12 cellular contexts compared by ENCODE assay signal in the genomic region with DNA sequence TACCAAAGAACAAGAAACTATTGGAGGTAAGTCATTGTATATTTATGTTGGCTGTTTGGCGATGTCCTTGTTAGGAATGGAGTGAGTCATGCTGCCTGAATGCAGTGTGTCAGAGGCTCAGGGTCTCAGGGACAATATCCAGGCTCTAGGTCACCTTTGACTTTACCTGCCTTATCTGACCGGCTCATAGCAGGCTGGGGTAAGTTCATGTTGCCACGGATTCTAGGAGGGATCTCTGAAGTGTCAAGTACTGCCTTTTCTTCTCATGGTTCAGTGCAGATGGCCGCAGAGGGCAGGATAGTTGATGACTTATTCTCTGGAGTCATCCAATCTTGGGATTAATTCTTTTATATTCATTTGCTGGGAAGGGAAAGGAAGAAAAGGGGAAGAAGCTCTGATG. TPM values are rescaled to one million over a fixed set of nuclear protein-coding genes. Genes with fewer than 3 reads are reported as not detected.
DNase-seq lines count a peak whose midpoint lies in the region; ATAC-seq and TF ChIP-seq lines count a peak whose summit lies in the region.
"Had no signal": no experiment of that assay in that cellular context is flagged by ENCODE, and none has a peak within 500 bp of the region (broad histone marks: within the 10 kb centered on the region; RNA-seq: fewer than 3 reads in every experiment).

No MANE protein-coding gene starts in this region.

- H3K4me1 ChIP-seq in breast epithelium, result no peaks in the 10 kb centered on the region
- peaks cover 3% of the 10 kb centered on the region for H3K4me1 ChIP-seq in right cardiac atrium (ENCODE audit: control insufficient read depth, insufficient read depth, low read length)
- H3K4me1 ChIP-seq in aorta (ENCODE audit: control insufficient read depth in 1 of 2, insufficient read depth in 2 of 2, low read length in 2 of 2), result peaks cover 4 to 11% of the 10 kb centered on the region in 2 donors
- no peaks in the 10 kb centered on the region for H3K4me1 ChIP-seq in tibial nerve

- CTCF ChIA-PET in MCF 10A (lab: Yijun Ruan, JAX), result interaction anchor here (0.8 kb wide), 1 partner anchor 60 kb away, joined by 3 read pairs; no protein-coding TSS in a partner anchor

- no peaks in the 10 kb centered on the region for H3K27me3 Mint-ChIP-seq in MCF 10A (ENCODE audit: insufficient read depth, unreplicated experiment)

- ATAC-seq in right cardiac atrium, result peak; percentile 29 to 84
- peak; percentile 66 for ATAC-seq in aorta (ENCODE audit: low FRiP score)
- no peak for ATAC-seq in HG03565 (IDR thresholded peaks at IDR 0.05; ENCODE audit: unreplicated experiment)
- no peak for ATAC-seq in stimulated activated naive CD8-positive, alpha-beta T cell treated with anti-CD3 and anti-CD28 coated beads, Interleukin-15, Interleukin-2, amounts not matched to agents 100 U/mL and 50 U/mL, for 24 hours
- ATAC-seq: natural killer cell had no signal

- no peaks in the 10 kb centered on the region for H3K9me3 Mint-ChIP-seq in MCF 10A (ENCODE audit: unreplicated experiment)
- H3K9me3 Mint-ChIP-seq: activated naive CD4-positive, alpha-beta T cell treated with anti-CD3 and anti-CD28 coated beads for 36 hours; natural killer cell had no signal

- TF ChIP-seq CTCF in MCF 10A (IDR thresholded peaks at IDR 0.05; ENCODE audit: unreplicated experiment), result no peak
- no peak for TF ChIP-seq CTCF in breast epithelium (IDR thresholded peaks at IDR 0.05)
- TF ChIP-seq CTCF in tibial nerve (IDR thresholded peaks at IDR 0.05), result no peak

- DNase-seq in MCF 10A (ENCODE audit: unreplicated experiment) (peak; percentile 64), breast epithelium (ENCODE audit: low spot score in 2 of 2) (no peak), amniotic epithelial cell (ENCODE audit: low read depth) (peak; percentile 18), right cardiac atrium (no peak), aorta (no peak), tibial nerve (ENCODE audit: low spot score in 2 of 2) (no peak)
- DNase-seq in stimulated activated naive CD8-positive, alpha-beta T cell treated with anti-CD3 and anti-CD28 coated beads, Interleukin-15, Interleukin-2, amounts not matched to agents 100 U/mL and 50 U/mL, for 24 hours, result no peak
- DNase-seq: activated CD4-positive, CD25-positive, alpha-beta regulatory T cell treated with anti-CD3 and anti-CD28 coated beads, Interleukin-2, amount 50 U/mL, for 72 hours; activated naive CD4-positive, alpha-beta T cell treated with anti-CD3 and anti-CD28 coated beads for 36 hours; natural killer cell; NCI-H1048 had no signal

- no TSS peak for BruUV-seq in MCF 10A (replicated peaks; lab: Mats Ljungman, UMichigan)

- no peaks in the 10 kb centered on the region for H3K36me3 ChIP-seq in breast epithelium
- no peaks in the 10 kb centered on the region for H3K36me3 ChIP-seq in aorta (ENCODE audit: control insufficient read depth in 1 of 2, insufficient read depth in 2 of 2, low read length in 1 of 2)
- H3K36me3 ChIP-seq in tibial nerve, result no peaks in the 10 kb centered on the region

- intact Hi-C loops in MCF 10A (cut with micrococcal nuclease), result no loop called here
- intact Hi-C loops in breast epithelium (cut with DNase I; ENCODE audit: low total_unique reads), result no loop called here
- intact Hi-C loops in right cardiac atrium (cut with DNase I), result no loop called here
- intact Hi-C loops in aorta (cut with DNase I), result no loop called here

- H3K4me1 Mint-ChIP-seq in MCF 10A (ENCODE audit: insufficient read depth, unreplicated experiment), result peaks cover 11% of the 10 kb centered on the region
- H3K4me1 Mint-ChIP-seq: natural killer cell had no signal

- no peak overlapping the region for H3K4me3 ChIP-seq in breast epithelium
- no peak overlapping the region for H3K4me3 ChIP-seq in right cardiac atrium (ENCODE audit: low read length)
- no peak overlapping the region for H3K4me3 ChIP-seq in aorta (ENCODE audit: low read length in 2 of 2)
- no peak overlapping the region for H3K4me3 ChIP-seq in tibial nerve

- H3K9me3 ChIP-seq in breast epithelium (no peaks in the 10 kb centered on the region), right cardiac atrium (ENCODE audit: control insufficient read depth, low read length) (no peaks in the 10 kb centered on the region), aorta (ENCODE audit: control insufficient read depth, low read length) (no peaks in the 10 kb centered on the region), tibial nerve (no peaks in the 10 kb centered on the region)

- POLR2A ChIA-PET in MCF 10A (lab: Yijun Ruan, JAX), result no interaction called here

- WGBS in right cardiac atrium, result 39% methylated on average over 4 of the region's 4 CpGs
- 4 to 8% methylated on average over 4 of the region's 4 CpGs for WGBS in aorta, 2 donors
- whole genome bisulfite sequencing in tibial nerve, 2 donors, result 55 to 64% methylated on average over 4 of the region's 4 CpGs

- H3K27me3 ChIP-seq in breast epithelium (no peaks in the 10 kb centered on the region), right cardiac atrium (ENCODE audit: control insufficient read depth, insufficient read depth) (no peaks in the 10 kb centered on the region), aorta (ENCODE audit: control insufficient read depth in 1 of 2, insufficient read depth in 2 of 2, low read length in 1 of 2) (no peaks in the 10 kb centered on the region), tibial nerve (no peaks in the 10 kb centered on the region)

- H3K27ac Mint-ChIP-seq in MCF 10A (ENCODE audit: low read depth, unreplicated experiment), result no peak overlapping the region
- H3K27ac Mint-ChIP-seq: activated naive CD4-positive, alpha-beta T cell treated with anti-CD3 and anti-CD28 coated beads for 36 hours; natural killer cell had no signal

- H3K4me3 Mint-ChIP-seq in MCF 10A (ENCODE audit: unreplicated experiment), result no peak overlapping the region
- H3K4me3 Mint-ChIP-seq: activated naive CD4-positive, alpha-beta T cell treated with anti-CD3 and anti-CD28 coated beads for 36 hours; natural killer cell had no signal

- no peaks in the 10 kb centered on the region for H3K36me3 Mint-ChIP-seq in MCF 10A (ENCODE audit: insufficient read depth, unreplicated experiment)
- H3K36me3 Mint-ChIP-seq: natural killer cell had no signal

- H3K27ac ChIP-seq in breast epithelium, result no peak overlapping the region
- H3K27ac ChIP-seq in right cardiac atrium (ENCODE audit: low read length), result no peak overlapping the region
- peak overlapping the region; percentile 41 to 95 for H3K27ac ChIP-seq in aorta (ENCODE audit: low read depth in 1 of 2, low read length in 2 of 2)
- H3K27ac ChIP-seq in tibial nerve, result no peak overlapping the region

- TF ChIP-seq POLR2A in breast epithelium (IDR thresholded peaks at IDR 0.05) (no peak), tibial nerve (IDR thresholded peaks at IDR 0.05) (no peak)

- TF ChIP-seq EP300 in tibial nerve (IDR thresholded peaks at IDR 0.05), result no peak

RNA-seq across cellular contexts. Expression of gene SPON1, which starts 53.2 kb away (rescaled TPM):
- total RNA-seq in MCF 10A (2022), result not detected in 2 replicates
- total RNA-seq in breast epithelium, result 100 to 1,000 TPM in 1 of 3 donors, 10 to 100 TPM in 2; 30.1 to 133 (median 34.7) TPM
- total RNA-seq in right cardiac atrium, result 10 to 100 TPM; 22.7 to 32.7 (median 28.3) TPM
- 12.6 TPM for polyA plus RNA-seq in right cardiac atrium
- total RNA-seq in aorta, result 10 to 100 TPM; 36.9 to 79.2 TPM
- 10 to 100 TPM in 1 of 2 donors, 1 to 10 TPM in 1; 7.0 to 12.9 TPM for polyA plus RNA-seq in aorta
- total RNA-seq in tibial nerve, result 10 to 100 TPM; 13.5 to 33.9 (median 30.2) TPM

Comparison
In these comparisons a context has a peak if more than half of its experiments do, and no peak if none do; other contexts are left out.
1. DNase-seq: peak in MCF 10A (single experiment) and amniotic epithelial cell (single experiment); none in breast epithelium (0 of 2), right cardiac atrium (0 of 3), aorta (0 of 2), tibial nerve (0 of 2) and stimulated activated naive CD8-positive, alpha-beta T cell treated with anti-CD3 and anti-CD28 coated beads, Interleukin-15, Interleukin-2, amounts not matched to agents 100 U/mL and 50 U/mL, for 24 hours (single experiment).
2. RNA of gene SPON1, which starts 53.2 kb away (total RNA-seq): 36.9 to 79.2 TPM in aorta, 30.1 to 133 TPM in breast epithelium, 13.5 to 33.9 TPM in tibial nerve and 22.7 to 32.7 TPM in right cardiac atrium; not detected in MCF 10A; every median in the first group is over 10 times any median in the second.
3. H3K27ac ChIP-seq: peak in aorta (2 of 2); none in breast epithelium (0 of 2), right cardiac atrium (single experiment) and tibial nerve (0 of 4).
4. ATAC-seq: peak in right cardiac atrium (2 of 2) and aorta (single experiment); none in HG03565 (single experiment) and stimulated activated naive CD8-positive, alpha-beta T cell treated with anti-CD3 and anti-CD28 coated beads, Interleukin-15, Interleukin-2, amounts not matched to agents 100 U/mL and 50 U/mL, for 24 hours (single experiment).